In genomic region chr11:80815752-80816453, GRCh38 we compare ENCODE assay signal across 9 cellular contexts.
DNase-seq lines count a peak whose midpoint lies in the region; ATAC-seq lines count a peak whose summit lies in the region.
"Had no signal": no experiment of that assay in that cellular context is flagged by ENCODE, and none has a peak within 500 bp of the region (broad histone marks: within the 10 kb centered on the region; RNA-seq: fewer than 3 reads in every experiment).

No MANE protein-coding gene starts in this region.

- H3K4me3 Mint-ChIP-seq in stimulated activated naive CD8-positive, alpha-beta T cell treated with anti-CD3 and anti-CD28 coated beads, Interleukin-15, Interleukin-2, amounts not matched to agents 100 ng/mL and 50 ng/mL, for 24 hours: no peak overlapping the region
- H3K4me3 Mint-ChIP-seq in stimulated activated naive B cell treated with anti-CD40 and anti-IgM and Interleukin-4, amounts not matched to agents 10 μg/mL and 1 μg/mL and 100 μg/mL, for 72 hours: peak overlapping the region; percentile 54 to 67
- H3K4me3 Mint-ChIP-seq in activated CD4-positive, alpha-beta T cell treated with anti-CD3 and anti-CD28 coated beads, Interleukin-2, amount 10 ng/mL, durations not matched to agents 24 days and 14 days: no peak overlapping the region
- H3K4me3 Mint-ChIP-seq: nephron progenitor cell had no signal

- H3K27ac Mint-ChIP-seq in stimulated activated naive CD8-positive, alpha-beta T cell treated with anti-CD3 and anti-CD28 coated beads, Interleukin-15, Interleukin-2, amounts not matched to agents 100 ng/mL and 50 ng/mL, for 24 hours: peak overlapping the region; percentile 47
- peak overlapping the region; percentile 89 for H3K27ac Mint-ChIP-seq in stimulated activated naive B cell treated with anti-CD40 and anti-IgM and Interleukin-4, amounts not matched to agents 10 μg/mL and 1 μg/mL and 100 μg/mL, for 72 hours
- H3K27ac Mint-ChIP-seq in activated CD4-positive, alpha-beta T cell treated with anti-CD3 and anti-CD28 coated beads, Interleukin-2, amount 10 ng/mL, durations not matched to agents 24 days and 14 days: no peak overlapping the region
- H3K27ac Mint-ChIP-seq: nephron progenitor cell had no signal

- H3K9me3 Mint-ChIP-seq in stimulated activated naive CD8-positive, alpha-beta T cell treated with anti-CD3 and anti-CD28 coated beads, Interleukin-15, Interleukin-2, amounts not matched to agents 100 ng/mL and 50 ng/mL, for 24 hours: peaks cover 4% of the 10 kb centered on the region
- peaks cover 4% of the 10 kb centered on the region in 2 donors for H3K9me3 Mint-ChIP-seq in stimulated activated naive B cell treated with anti-CD40 and anti-IgM and Interleukin-4, amounts not matched to agents 10 μg/mL and 1 μg/mL and 100 μg/mL, for 72 hours
- peaks cover 3% of the 10 kb centered on the region for H3K9me3 Mint-ChIP-seq in activated CD4-positive, alpha-beta T cell treated with anti-CD3 and anti-CD28 coated beads, Interleukin-2, amount 10 ng/mL, durations not matched to agents 24 days and 14 days
- H3K9me3 Mint-ChIP-seq: nephron progenitor cell had no signal

- H3K27me3 Mint-ChIP-seq in stimulated activated naive CD8-positive, alpha-beta T cell treated with anti-CD3 and anti-CD28 coated beads, Interleukin-15, Interleukin-2, amounts not matched to agents 100 ng/mL and 50 ng/mL, for 24 hours: no peaks in the 10 kb centered on the region
- no peaks in the 10 kb centered on the region for H3K27me3 Mint-ChIP-seq in stimulated activated naive B cell treated with anti-CD40 and anti-IgM and Interleukin-4, amounts not matched to agents 10 μg/mL and 1 μg/mL and 100 μg/mL, for 72 hours
- H3K27me3 Mint-ChIP-seq in activated CD4-positive, alpha-beta T cell treated with anti-CD3 and anti-CD28 coated beads, Interleukin-2, amount 10 ng/mL, durations not matched to agents 24 days and 14 days: no peaks in the 10 kb centered on the region

- no peak for ATAC-seq in stimulated activated naive CD8-positive, alpha-beta T cell treated with anti-CD3 and anti-CD28 coated beads, Interleukin-15, Interleukin-2, amounts not matched to agents 100 U/mL and 50 U/mL, for 24 hours
- peak; percentile 89 for ATAC-seq in HG02885 (IDR thresholded peaks at IDR 0.05; ENCODE audit: poor library complexity, unreplicated experiment)
- peak; percentile 86 for ATAC-seq in stimulated activated naive B cell treated with anti-CD40 and anti-IgM and Interleukin-4, amounts not matched to agents 10 μg/mL and 1 μg/mL and 100 μg/mL, for 72 hours (replicated peaks)

- intact Hi-C loops in activated CD4-positive, alpha-beta T cell treated with anti-CD3 and anti-CD28 coated beads, Interleukin-2, amount 10 ng/mL, durations not matched to agents 24 days and 14 days (cut with micrococcal nuclease): no loop called here

- no peak for DNase-seq in stimulated activated naive CD8-positive, alpha-beta T cell treated with anti-CD3 and anti-CD28 coated beads, Interleukin-15, Interleukin-2, amounts not matched to agents 100 U/mL and 50 U/mL, for 24 hours
- DNase-seq in NAMALWA (ENCODE audit: low spot score) (peak; percentile 41), T-helper 2 cell (no peak), NCI-H1436 (lab: John Stamatoyannopoulos, UW) (no peak)
- peak; percentile 24 for DNase-seq in stimulated activated naive B cell treated with anti-CD40 and anti-IgM and Interleukin-4, amounts not matched to agents 10 μg/mL and 1 μg/mL and 100 μg/mL, for 72 hours
- DNase-seq in activated CD4-positive, alpha-beta T cell treated with anti-CD3 and anti-CD28 coated beads, Interleukin-2, amount 10 ng/mL, durations not matched to agents 24 days and 14 days: no peak
- DNase-seq: nephron progenitor cell had no signal

- no peaks in the 10 kb centered on the region for H3K4me1 Mint-ChIP-seq in stimulated activated naive CD8-positive, alpha-beta T cell treated with anti-CD3 and anti-CD28 coated beads, Interleukin-15, Interleukin-2, amounts not matched to agents 100 ng/mL and 50 ng/mL, for 24 hours (ENCODE audit: low read depth)
- peaks cover 10 to 11% of the 10 kb centered on the region in 2 donors for H3K4me1 Mint-ChIP-seq in stimulated activated naive B cell treated with anti-CD40 and anti-IgM and Interleukin-4, amounts not matched to agents 10 μg/mL and 1 μg/mL and 100 μg/mL, for 72 hours
- no peaks in the 10 kb centered on the region for H3K4me1 Mint-ChIP-seq in activated CD4-positive, alpha-beta T cell treated with anti-CD3 and anti-CD28 coated beads, Interleukin-2, amount 10 ng/mL, durations not matched to agents 24 days and 14 days
- H3K4me1 Mint-ChIP-seq: nephron progenitor cell had no signal

- no peaks in the 10 kb centered on the region for H3K36me3 Mint-ChIP-seq in stimulated activated naive CD8-positive, alpha-beta T cell treated with anti-CD3 and anti-CD28 coated beads, Interleukin-15, Interleukin-2, amounts not matched to agents 100 ng/mL and 50 ng/mL, for 24 hours (ENCODE audit: low read depth)
- no peaks in the 10 kb centered on the region for H3K36me3 Mint-ChIP-seq in stimulated activated naive B cell treated with anti-CD40 and anti-IgM and Interleukin-4, amounts not matched to agents 10 μg/mL and 1 μg/mL and 100 μg/mL, for 72 hours
- H3K36me3 Mint-ChIP-seq in activated CD4-positive, alpha-beta T cell treated with anti-CD3 and anti-CD28 coated beads, Interleukin-2, amount 10 ng/mL, durations not matched to agents 24 days and 14 days (ENCODE audit: low read depth): no peaks in the 10 kb centered on the region

Comparison
In these comparisons a context has a peak if more than half of its experiments do, and no peak if none do; other contexts are left out.
1. H3K4me3 Mint-ChIP-seq: peak in stimulated activated naive B cell treated with anti-CD40 and anti-IgM and Interleukin-4, amounts not matched to agents 10 μg/mL and 1 μg/mL and 100 μg/mL, for 72 hours (2 of 2); none in stimulated activated naive CD8-positive, alpha-beta T cell treated with anti-CD3 and anti-CD28 coated beads, Interleukin-15, Interleukin-2, amounts not matched to agents 100 ng/mL and 50 ng/mL, for 24 hours (single experiment) and activated CD4-positive, alpha-beta T cell treated with anti-CD3 and anti-CD28 coated beads, Interleukin-2, amount 10 ng/mL, durations not matched to agents 24 days and 14 days (single experiment).
2. DNase-seq: peak in NAMALWA (single experiment) and stimulated activated naive B cell treated with anti-CD40 and anti-IgM and Interleukin-4, amounts not matched to agents 10 μg/mL and 1 μg/mL and 100 μg/mL, for 72 hours (single experiment); none in stimulated activated naive CD8-positive, alpha-beta T cell treated with anti-CD3 and anti-CD28 coated beads, Interleukin-15, Interleukin-2, amounts not matched to agents 100 U/mL and 50 U/mL, for 24 hours (single experiment), T-helper 2 cell (0 of 5), NCI-H1436 (single experiment) and activated CD4-positive, alpha-beta T cell treated with anti-CD3 and anti-CD28 coated beads, Interleukin-2, amount 10 ng/mL, durations not matched to agents 24 days and 14 days (single experiment).